Comparison of ENCODE assay signal across 8 cellular contexts in the genomic region with DNA sequence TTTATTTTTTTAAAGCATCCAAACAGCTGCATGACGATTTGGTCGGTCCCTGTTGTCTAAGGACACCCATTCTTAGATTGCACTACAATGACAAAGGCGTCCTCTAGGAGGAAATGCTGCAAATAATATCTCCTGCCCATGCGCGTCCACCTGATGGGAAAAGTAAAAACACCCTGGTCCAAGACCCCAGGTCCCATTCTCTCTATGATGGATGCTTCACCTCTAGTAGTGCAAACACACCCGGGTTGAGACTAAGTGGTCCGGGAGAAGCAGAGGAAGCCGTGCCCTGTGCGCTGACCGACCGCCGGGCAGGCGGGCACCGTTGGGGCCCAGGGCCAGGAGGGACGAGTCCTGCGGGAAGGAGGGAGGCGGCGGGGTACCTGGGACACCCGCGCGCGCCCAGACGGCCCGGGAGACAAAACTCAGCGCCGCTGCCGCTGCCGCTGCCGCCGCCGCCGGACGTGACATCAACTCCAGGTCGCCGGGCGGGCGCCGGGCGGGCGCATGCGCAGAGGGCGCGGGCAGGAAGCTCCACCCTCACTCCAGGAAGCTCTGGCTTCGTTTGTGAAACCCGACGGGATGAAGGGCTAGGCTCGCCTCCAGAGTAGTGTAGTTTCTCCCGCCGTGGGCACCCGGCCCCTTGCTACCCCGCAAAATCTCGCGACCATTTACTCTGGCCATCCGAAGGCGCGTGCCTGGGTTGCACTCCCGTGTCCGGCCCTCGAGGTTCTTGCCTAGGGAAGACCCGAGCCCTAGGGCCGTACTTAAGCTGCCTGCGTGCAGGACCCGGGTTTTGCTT. TPM values are rescaled to one million over a fixed set of nuclear protein-coding genes. Genes with fewer than 3 reads are reported as not detected.
DNase-seq lines count a peak whose midpoint lies in the region; ATAC-seq and TF ChIP-seq lines count a peak whose summit lies in the region.

Gene TBC1D7 (minus strand): TSS at position 462 of the 799 bp plus-strand sequence. CDS start 1,639 bp downstream, outside the sequence.

- H3K4me1 Mint-ChIP-seq in effector memory CD8-positive, alpha-beta T cell (ENCODE audit: low read depth in 2 of 2) = peaks cover 10 to 21% of the 10 kb centered on the region in 2 donors

- no peak within 1 kb of the TSS for H2BK12ac ChIP-seq in mesenchymal stem cell (ENCODE audit: low read length in 2 of 2)

- H3K36me3 Mint-ChIP-seq in effector memory CD8-positive, alpha-beta T cell (ENCODE audit: insufficient read depth) = peaks cover 23% of the 10 kb centered on the region

- WGBS in mesenchymal stem cell = under 1% methylated on average over 58 of the region's 63 CpGs

- H2AK5ac ChIP-seq in mesenchymal stem cell (ENCODE audit: low read length, severe bottlenecking) = no peak within 1 kb of the TSS

- peaks cover 0 to 25% of the 10 kb centered on the region in 2 experiments for H3K36me3 ChIP-seq in mesenchymal stem cell (ENCODE audit: control insufficient read depth in 1 of 2, insufficient read depth in 2 of 2, low read depth in 1 of 2, low read length in 2 of 2)

- H2BK5ac ChIP-seq in mesenchymal stem cell (ENCODE audit: low read depth, low read length, poor library complexity, severe bottlenecking) = peak within 1 kb of the TSS; percentile 3

- H3K27me3 ChIP-seq in mesenchymal stem cell (ENCODE audit: control insufficient read depth in 1 of 2, insufficient read depth in 1 of 2, low read length in 2 of 2) = no peaks in the 10 kb centered on the region

- ATAC-seq in effector memory CD8-positive, alpha-beta T cell (replicated peaks) = peak; percentile 88

- peak within 1 kb of the TSS in 1 of 2 experiments; percentile 79 for H3K14ac ChIP-seq in mesenchymal stem cell (ENCODE audit: low read length in 2 of 2)

- H3K27ac ChIP-seq in mesenchymal stem cell (ENCODE audit: low read length, poor library complexity, severe bottlenecking) = peak within 1 kb of the TSS; percentile 56

- H3K4me2 ChIP-seq in mesenchymal stem cell (ENCODE audit: low read length, poor library complexity, severe bottlenecking) = peak within 1 kb of the TSS; percentile 92

- H3K4me1 ChIP-seq in mesenchymal stem cell (ENCODE audit: control insufficient read depth, insufficient read depth, low read depth, low read length) = peaks cover 1% of the 10 kb centered on the region

- H3K9me3 Mint-ChIP-seq in effector memory CD8-positive, alpha-beta T cell = no peaks in the 10 kb centered on the region

- peaks cover 3% of the 10 kb centered on the region for H3K79me1 ChIP-seq in mesenchymal stem cell (replicated peaks; ENCODE audit: low read length, poor library complexity, severe bottlenecking)

- H3K18ac ChIP-seq in mesenchymal stem cell (ENCODE audit: low read depth in 1 of 2, low read length in 2 of 2) = peak within 1 kb of the TSS; percentile 91 to 94

- peak within 1 kb of the TSS; percentile 95 for H3K9ac ChIP-seq in mesenchymal stem cell (ENCODE audit: low read length)

- H3K9me3 ChIP-seq in mesenchymal stem cell (ENCODE audit: control insufficient read depth, low read length) = no peaks in the 10 kb centered on the region

- peak within 1 kb of the TSS; percentile 61 to 66 for H3K23ac ChIP-seq in mesenchymal stem cell (ENCODE audit: low read length in 2 of 2)

- peak within 1 kb of the TSS; percentile 74 for H4K91ac ChIP-seq in mesenchymal stem cell (ENCODE audit: low read length)

- H3K27ac Mint-ChIP-seq in effector memory CD8-positive, alpha-beta T cell = peak within 1 kb of the TSS; percentile 94 to 97

- no peaks in the 10 kb centered on the region for H3K27me3 Mint-ChIP-seq in effector memory CD8-positive, alpha-beta T cell

- no peak within 1 kb of the TSS for H2BK15ac ChIP-seq in mesenchymal stem cell (ENCODE audit: low read depth, poor library complexity, severe bottlenecking)

- peak within 1 kb of the TSS; percentile 88 to 89 for H3K4me3 Mint-ChIP-seq in effector memory CD8-positive, alpha-beta T cell

- no peak for TF ChIP-seq CTCF in GM20000 (IDR thresholded peaks at IDR 0.05; ENCODE audit: extremely low read depth, missing control alignments)

- peak; percentile 94 for DNase-seq in COLO829 (ENCODE audit: low spot score)
- DNase-seq in GM20000 (ENCODE audit: low spot score) = peak; percentile 93
- DNase-seq in HT-29 (ENCODE audit: low spot score) = peak; percentile 92
- DNase-seq in NK-92 treated with Interleukin-12 subunit alpha and Interleukin-12 subunit beta, amount 100 ng/mL, for 24 hours (lab: John Stamatoyannopoulos, UW) = peak; percentile 91
- DNase-seq in activated CD8-positive, alpha-beta memory T cell treated with anti-CD3 and anti-CD28 coated beads for 4 hours (ENCODE audit: low read depth in 2 of 2) = peak; percentile 85 to 88
- peak; percentile 88 to 93 (median 91) for DNase-seq in effector memory CD8-positive, alpha-beta T cell
- DNase-seq in mesenchymal stem cell = peak; percentile 93
- peak; percentile 94 for DNase-seq in stimulated activated CD8-positive, alpha-beta memory T cell treated with anti-CD3 and anti-CD28 coated beads, Interleukin-12 subunit alpha, Interleukin-12 subunit beta, amount 100 ng/mL, for 4 hours (ENCODE audit: low read depth)

- H3K4ac ChIP-seq in mesenchymal stem cell (ENCODE audit: low read depth in 1 of 2, low read length in 2 of 2) = peak within 1 kb of the TSS; percentile 70 to 90

- peak within 1 kb of the TSS; percentile 84 for H2AFZ ChIP-seq in mesenchymal stem cell (ENCODE audit: low read depth, low read length)

- peak within 1 kb of the TSS; percentile 85 for H4K8ac ChIP-seq in mesenchymal stem cell (ENCODE audit: low read length)

- peak within 1 kb of the TSS; percentile 97 for H3K4me3 ChIP-seq in mesenchymal stem cell (ENCODE audit: insufficient read depth in 1 of 2, low read depth in 1 of 2, low read length in 2 of 2)

- H2BK120ac ChIP-seq in mesenchymal stem cell (ENCODE audit: low read depth, low read length) = no peak within 1 kb of the TSS

RNA-seq across cellular contexts. Expression of gene TBC1D7, which starts in this region (rescaled TPM):
- 12.9 and 13.1 TPM in 2 replicates for total RNA-seq in HT-29 (2014; rRNA removed; shearing (Covaris generic))
- 31.7 TPM for polyA plus RNA-seq in mesenchymal stem cell (2013, experiment 1 of 2)
- 30.4 TPM for polyA plus RNA-seq in mesenchymal stem cell (2013, experiment 2 of 2)

Comparison
In these comparisons a context has a peak if more than half of its experiments do, and no peak if none do; other contexts are left out.
1. Peak in every context shown above with its lines: DNase-seq, ATAC-seq, H3K4me3 ChIP-seq and H3K27ac ChIP-seq.